ENCODE assay signal across 13 cellular contexts in genomic region chr6:52505726-52506501, GRCh38.
A peak's percentile ranks its signal among the peaks of the same experiment; 100 is the strongest.
DNase-seq lines count a peak whose midpoint lies in the region; ATAC-seq and TF ChIP-seq lines count a peak whose summit lies in the region.
"Had no signal": no experiment of that assay in that cellular context is flagged by ENCODE, and none has a peak within 500 bp of the region (broad histone marks: within the 10 kb centered on the region; RNA-seq: fewer than 3 reads in every experiment).

No MANE protein-coding gene starts in this region.

- TF ChIP-seq CTCF in activated CD8-positive, alpha-beta T cell treated with anti-CD3 and anti-CD28 coated beads for 36 hours (IDR thresholded peaks at IDR 0.05), result no peak
- peak; percentile 34 for TF ChIP-seq CTCF in chondrocyte (IDR thresholded peaks at IDR 0.05)

- H3K27ac Mint-ChIP-seq in activated CD8-positive, alpha-beta T cell treated with anti-CD3 and anti-CD28 coated beads for 36 hours, result no peak overlapping the region
- no peak overlapping the region for H3K27ac Mint-ChIP-seq in activated CD8-positive, alpha-beta T cell treated with anti-CD3 and anti-CD28 coated beads, Interleukin-2, amount 10 ng/mL, durations not matched to agents 7 days and 5 days
- H3K27ac Mint-ChIP-seq in chondrocyte (ENCODE audit: unreplicated experiment), result no peak overlapping the region
- H3K27ac Mint-ChIP-seq in stimulated activated memory B cell treated with anti-CD40 and anti-IgM and Interleukin-4, amounts not matched to agents 10 μg/mL and 1 μg/mL and 100 μg/mL, for 72 hours, result peak overlapping the region; percentile 62

- DNase-seq in activated CD8-positive, alpha-beta T cell treated with anti-CD3 and anti-CD28 coated beads for 36 hours, result peak; percentile 7
- DNase-seq in activated CD8-positive, alpha-beta T cell treated with anti-CD3 and anti-CD28 coated beads, Interleukin-2, amount 10 ng/mL, durations not matched to agents 7 days and 5 days, result no peak
- peak; percentile 26 to 36 for DNase-seq in Kasumi-1 (lab: John Stamatoyannopoulos, UW)
- DNase-seq in chondrocyte (ENCODE audit: low spot score), result no peak
- no peak for DNase-seq in cerebellar nuclear complex (lab: John Stamatoyannopoulos, UW)
- DNase-seq: DMS53, NCI-H2171 treated with DMSO at 0.1 percent for 48 hours, T-helper 2 cell, upper lobe of left lung had no signal

- POLR2A ChIA-PET in activated CD8-positive, alpha-beta T cell treated with anti-CD3 and anti-CD28 coated beads for 36 hours (lab: Charles Lee), result no interaction called here
- POLR2A ChIA-PET in activated CD8-positive, alpha-beta T cell treated with anti-CD3 and anti-CD28 coated beads, Interleukin-2, amount 10 ng/mL, durations not matched to agents 7 days and 5 days (lab: Charles Lee), result no interaction called here

- H3K27me3 Mint-ChIP-seq in activated CD8-positive, alpha-beta T cell treated with anti-CD3 and anti-CD28 coated beads for 36 hours, result no peaks in the 10 kb centered on the region
- H3K27me3 Mint-ChIP-seq in activated CD8-positive, alpha-beta T cell treated with anti-CD3 and anti-CD28 coated beads, Interleukin-2, amount 10 ng/mL, durations not matched to agents 7 days and 5 days (ENCODE audit: low read depth), result no peaks in the 10 kb centered on the region
- H3K27me3 Mint-ChIP-seq in chondrocyte (ENCODE audit: low read depth), result no peaks in the 10 kb centered on the region
- H3K27me3 Mint-ChIP-seq in stimulated activated memory B cell treated with anti-CD40 and anti-IgM and Interleukin-4, amounts not matched to agents 10 μg/mL and 1 μg/mL and 100 μg/mL, for 72 hours, result no peaks in the 10 kb centered on the region

- CTCF ChIA-PET in activated CD8-positive, alpha-beta T cell treated with anti-CD3 and anti-CD28 coated beads for 36 hours (lab: Charles Lee), result interaction anchor here (1.4 kb wide), 1 partner anchor 146 kb away, joined by 6 read pairs; no protein-coding TSS in a partner anchor
- CTCF ChIA-PET in activated CD8-positive, alpha-beta T cell treated with anti-CD3 and anti-CD28 coated beads, Interleukin-2, amount 10 ng/mL, durations not matched to agents 7 days and 5 days (lab: Charles Lee), result interaction anchor here (0.8 kb wide), 1 partner anchor 157 kb away, joined by 3 read pairs; no protein-coding TSS in a partner anchor

- no peaks in the 10 kb centered on the region for H3K9me3 Mint-ChIP-seq in activated CD8-positive, alpha-beta T cell treated with anti-CD3 and anti-CD28 coated beads for 36 hours
- H3K9me3 Mint-ChIP-seq in activated CD8-positive, alpha-beta T cell treated with anti-CD3 and anti-CD28 coated beads, Interleukin-2, amount 10 ng/mL, durations not matched to agents 7 days and 5 days (ENCODE audit: insufficient read depth), result no peaks in the 10 kb centered on the region
- no peaks in the 10 kb centered on the region for H3K9me3 Mint-ChIP-seq in chondrocyte (ENCODE audit: low read depth)
- H3K9me3 Mint-ChIP-seq in stimulated activated memory B cell treated with anti-CD40 and anti-IgM and Interleukin-4, amounts not matched to agents 10 μg/mL and 1 μg/mL and 100 μg/mL, for 72 hours, result no peaks in the 10 kb centered on the region
- H3K9me3 Mint-ChIP-seq: activated naive CD4-positive, alpha-beta T cell treated with anti-CD3 and anti-CD28 coated beads, Interleukin-2, amount 50 U/mL, for 72 hours had no signal

- H3K36me3 Mint-ChIP-seq in activated CD8-positive, alpha-beta T cell treated with anti-CD3 and anti-CD28 coated beads for 36 hours (ENCODE audit: low read depth), result no peaks in the 10 kb centered on the region
- no peaks in the 10 kb centered on the region for H3K36me3 Mint-ChIP-seq in activated CD8-positive, alpha-beta T cell treated with anti-CD3 and anti-CD28 coated beads, Interleukin-2, amount 10 ng/mL, durations not matched to agents 7 days and 5 days (ENCODE audit: low read depth)
- peaks cover 69% of the 10 kb centered on the region for H3K36me3 Mint-ChIP-seq in chondrocyte (ENCODE audit: low read depth)
- H3K36me3 Mint-ChIP-seq in stimulated activated memory B cell treated with anti-CD40 and anti-IgM and Interleukin-4, amounts not matched to agents 10 μg/mL and 1 μg/mL and 100 μg/mL, for 72 hours, result peaks cover 44% of the 10 kb centered on the region
- H3K36me3 Mint-ChIP-seq: activated naive CD4-positive, alpha-beta T cell treated with anti-CD3 and anti-CD28 coated beads, Interleukin-2, amount 50 U/mL, for 72 hours had no signal

- intact Hi-C loops in activated CD8-positive, alpha-beta T cell treated with anti-CD3 and anti-CD28 coated beads for 36 hours (cut with micrococcal nuclease), result no loop called here

- H3K4me3 Mint-ChIP-seq in activated CD8-positive, alpha-beta T cell treated with anti-CD3 and anti-CD28 coated beads for 36 hours, result no peak overlapping the region
- no peak overlapping the region for H3K4me3 Mint-ChIP-seq in activated CD8-positive, alpha-beta T cell treated with anti-CD3 and anti-CD28 coated beads, Interleukin-2, amount 10 ng/mL, durations not matched to agents 7 days and 5 days
- no peak overlapping the region for H3K4me3 Mint-ChIP-seq in chondrocyte (ENCODE audit: unreplicated experiment)
- H3K4me3 Mint-ChIP-seq in stimulated activated memory B cell treated with anti-CD40 and anti-IgM and Interleukin-4, amounts not matched to agents 10 μg/mL and 1 μg/mL and 100 μg/mL, for 72 hours, result no peak overlapping the region

- no peaks in the 10 kb centered on the region for H3K4me1 Mint-ChIP-seq in activated CD8-positive, alpha-beta T cell treated with anti-CD3 and anti-CD28 coated beads for 36 hours (ENCODE audit: low read depth)
- H3K4me1 Mint-ChIP-seq in activated CD8-positive, alpha-beta T cell treated with anti-CD3 and anti-CD28 coated beads, Interleukin-2, amount 10 ng/mL, durations not matched to agents 7 days and 5 days (ENCODE audit: low read depth), result no peaks in the 10 kb centered on the region
- peaks cover 73% of the 10 kb centered on the region for H3K4me1 Mint-ChIP-seq in chondrocyte (ENCODE audit: low read depth)
- H3K4me1 Mint-ChIP-seq in stimulated activated memory B cell treated with anti-CD40 and anti-IgM and Interleukin-4, amounts not matched to agents 10 μg/mL and 1 μg/mL and 100 μg/mL, for 72 hours, result peaks cover 11% of the 10 kb centered on the region

- no peak for ATAC-seq in activated CD8-positive, alpha-beta T cell treated with anti-CD3 and anti-CD28 coated beads for 36 hours
- ATAC-seq in activated CD8-positive, alpha-beta T cell treated with anti-CD3 and anti-CD28 coated beads, Interleukin-2, amount 10 ng/mL, durations not matched to agents 7 days and 5 days, result no peak
- ATAC-seq in stimulated activated memory B cell treated with anti-CD40 and anti-IgM and Interleukin-4, amounts not matched to agents 10 μg/mL and 1 μg/mL and 100 μg/mL, for 72 hours, result no peak
- ATAC-seq in GM21825 (IDR thresholded peaks at IDR 0.05; ENCODE audit: unreplicated experiment) (no peak), GM19328 (IDR thresholded peaks at IDR 0.05; ENCODE audit: unreplicated experiment) (no peak)
- ATAC-seq: activated naive CD4-positive, alpha-beta T cell treated with anti-CD3 and anti-CD28 coated beads, Interleukin-2, amount 50 U/mL, for 72 hours had no signal

Comparison
In these comparisons a context has a peak if more than half of its experiments do, and no peak if none do; other contexts are left out.
1. DNase-seq: peak in activated CD8-positive, alpha-beta T cell treated with anti-CD3 and anti-CD28 coated beads for 36 hours (single experiment) and Kasumi-1 (2 of 2); none in activated CD8-positive, alpha-beta T cell treated with anti-CD3 and anti-CD28 coated beads, Interleukin-2, amount 10 ng/mL, durations not matched to agents 7 days and 5 days (single experiment), chondrocyte (single experiment) and cerebellar nuclear complex (0 of 2).